Comparison of ENCODE assay signal across 8 cellular contexts in genomic region chr18:63320690-63321265, GRCh38. TPM values are rescaled to one million over a fixed set of nuclear protein-coding genes. Genes with fewer than 3 reads are reported as not detected.
A peak's percentile ranks its signal among the peaks of the same experiment; 100 is the strongest.
DNase-seq lines count a peak whose midpoint lies in the region; ATAC-seq, FAIRE-seq and TF ChIP-seq lines count a peak whose summit lies in the region.

No MANE protein-coding gene starts in this region.

- H2AFZ ChIP-seq in OCI-LY7 (ENCODE audit: low read length): peak overlapping the region; percentile 31; the same call in 1 of the 2 replicates

- H3K36me3 ChIP-seq in OCI-LY7 (ENCODE audit: insufficient read depth, low read length) (no peaks in the 10 kb centered on the region), heart right ventricle (no peaks in the 10 kb centered on the region)

- H3K4me1 ChIP-seq in OCI-LY7 (ENCODE audit: insufficient read depth, low read length, poor library complexity, severe bottlenecking): peaks cover 17% of the 10 kb centered on the region
- peaks cover 0 to 52% (median 28%) of the 10 kb centered on the region in 9 donors for H3K4me1 ChIP-seq in heart right ventricle

- H3K4me3 ChIP-seq in OCI-LY7 (ENCODE audit: low read depth, low read length, poor library complexity, severe bottlenecking): peak overlapping the region; percentile 56
- peak overlapping the region; percentile 28 to 91 (median 74) for H3K4me3 ChIP-seq in heart right ventricle

- DNase-seq in GM12892 (ENCODE audit: insufficient read length) (peak; percentile 19), OCI-LY7 (ENCODE audit: low spot score) (peak; percentile 33), heart right ventricle (peak; percentile 34), retina (peak; percentile 81), NCI-H1694 treated with DMSO at 0.1 percent for 48 hours (lab: John Stamatoyannopoulos, UW) (no peak)
- DNase-seq in activated naive CD4-positive, alpha-beta T cell treated with anti-CD3 and anti-CD28 coated beads, Interleukin-2, amount 10 ng/mL, durations not matched to agents 7 days and 5 days: peak; percentile 61

- peaks cover 21% of the 10 kb centered on the region for H3K4me1 Mint-ChIP-seq in activated naive CD4-positive, alpha-beta T cell treated with anti-CD3 and anti-CD28 coated beads, Interleukin-2, amount 10 ng/mL, durations not matched to agents 7 days and 5 days

- POLR2A ChIA-PET in OCI-LY7 (lab: Charles Lee): no interaction called here

- H3K9me3 ChIP-seq in OCI-LY7 (ENCODE audit: low read length): no peaks in the 10 kb centered on the region
- no peaks in the 10 kb centered on the region for H3K9me3 ChIP-seq in heart right ventricle

- BruUV-seq in OCI-LY7 (replicated peaks; lab: Mats Ljungman, UMichigan): no TSS peak

- H3K27ac ChIP-seq in OCI-LY7 (ENCODE audit: low read depth, low read length, poor library complexity, severe bottlenecking) (no peak overlapping the region), heart right ventricle (peak overlapping the region; percentile 34 to 89 (median 75))

- H3K9me3 Mint-ChIP-seq in activated naive CD4-positive, alpha-beta T cell treated with anti-CD3 and anti-CD28 coated beads, Interleukin-2, amount 10 ng/mL, durations not matched to agents 7 days and 5 days: no peaks in the 10 kb centered on the region

- no peaks in the 10 kb centered on the region for H3K79me2 ChIP-seq in OCI-LY7 (ENCODE audit: insufficient read depth, low read depth, low read length)

- H3K27me3 ChIP-seq in heart right ventricle: peaks cover 0 to 8% (median 0%) of the 10 kb centered on the region in 7 donors

- H3K27ac Mint-ChIP-seq in activated naive CD4-positive, alpha-beta T cell treated with anti-CD3 and anti-CD28 coated beads, Interleukin-2, amount 10 ng/mL, durations not matched to agents 7 days and 5 days: peak overlapping the region; percentile 89

- ATAC-seq in HG03039 (IDR thresholded peaks at IDR 0.05; ENCODE audit: unreplicated experiment): peak; percentile 4
- ATAC-seq in heart right ventricle: peak; percentile 8 to 55 (median 18)
- no peak for ATAC-seq in GM19455 (IDR thresholded peaks at IDR 0.05; ENCODE audit: unreplicated experiment)

- 30 to 31% methylated on average over 33 of the region's 33 CpGs for WGBS in heart right ventricle, 2 donors

- intact Hi-C loops in OCI-LY7 (cut with micrococcal nuclease; ENCODE audit: unreplicated experiment): loop anchor here (5.0 kb wide), 1 partner anchor 203 kb away; no protein-coding TSS in a partner anchor
- intact Hi-C loops in heart right ventricle (cut with DNase I): loop anchor here in 5 of 10 donors (5.0 kb wide), 3 partner anchors 188 to 303 kb away; no protein-coding TSS in a partner anchor

- CTCF ChIA-PET in OCI-LY7 (lab: Charles Lee; ENCODE audit: unreplicated experiment): no interaction called here
- CTCF ChIA-PET in activated naive CD4-positive, alpha-beta T cell treated with anti-CD3 and anti-CD28 coated beads, Interleukin-2, amount 10 ng/mL, durations not matched to agents 7 days and 5 days (lab: Charles Lee): interaction anchor here (3.4 to 7.3 kb wide), 2 partner anchors 118 to 304 kb away, joined by 24 to 92 read pairs; no protein-coding TSS in a partner anchor

- TF ChIP-seq POLR2A in GM12892 (IDR thresholded peaks at IDR 0.05; ENCODE audit: low read depth, low read length): peak; percentile 66; the same call in 1 of the 2 replicates

- H3K27me3 Mint-ChIP-seq in activated naive CD4-positive, alpha-beta T cell treated with anti-CD3 and anti-CD28 coated beads, Interleukin-2, amount 10 ng/mL, durations not matched to agents 7 days and 5 days: peaks cover 4% of the 10 kb centered on the region

- no peaks in the 10 kb centered on the region for H3K9me2 ChIP-seq in OCI-LY7 (ENCODE audit: insufficient read depth, low read length)

- peaks cover 30% of the 10 kb centered on the region for H3K36me3 Mint-ChIP-seq in activated naive CD4-positive, alpha-beta T cell treated with anti-CD3 and anti-CD28 coated beads, Interleukin-2, amount 10 ng/mL, durations not matched to agents 7 days and 5 days

- H3K4me3 Mint-ChIP-seq in activated naive CD4-positive, alpha-beta T cell treated with anti-CD3 and anti-CD28 coated beads, Interleukin-2, amount 10 ng/mL, durations not matched to agents 7 days and 5 days: peak overlapping the region; percentile 85

- TF ChIP-seq CTCF in OCI-LY7 (conservative IDR thresholded peaks at IDR 0.05; ENCODE audit: low read length) (no peak), heart right ventricle (IDR thresholded peaks at IDR 0.05) (no peak)

- no peaks in the 10 kb centered on the region for H4K20me1 ChIP-seq in OCI-LY7 (ENCODE audit: insufficient read depth, low read length)

- peak; percentile 62 for FAIRE-seq in GM12892 (lab: Jason Lieb, UNC)

- H3K4me2 ChIP-seq in OCI-LY7 (ENCODE audit: low read length): peak overlapping the region; percentile 67; the same call in 1 of the 2 replicates

RNA-seq across cellular contexts. Expression of gene BCL2, which starts 1.2 kb away (rescaled TPM):
- 47.4 TPM for polyA plus RNA-seq in GM12892 (2012; ENCODE audit: missing spikeins)
- total RNA-seq in OCI-LY7 (2014; rRNA removed; shearing (Covaris generic)): 1.4 and 1.9 TPM in 2 replicates
- 2.5 and 3.0 TPM in 2 replicates for total RNA-seq in OCI-LY7 (2022)
- 10 to 100 TPM in 4 of 10 donors, 1 to 10 TPM in 6; 5.2 to 23.1 (median 9.8) TPM for total RNA-seq in heart right ventricle
- 1 to 10 TPM; 1.5 to 3.2 TPM for polyA plus RNA-seq in heart right ventricle

RNA-seq across cellular contexts. Expression of gene KDSR, which starts 46.2 kb away (rescaled TPM):
- polyA plus RNA-seq in GM12892 (2012; ENCODE audit: missing spikeins): 17.8 TPM
- total RNA-seq in OCI-LY7 (2014; rRNA removed; shearing (Covaris generic)): 6.5 and 7.1 TPM in 2 replicates
- total RNA-seq in OCI-LY7 (2022) (13.4 and 14.6 TPM in 2 replicates), heart right ventricle (10 to 100 TPM; 28.6 to 41.6 (median 34.9) TPM)
- 10 to 100 TPM in 1 of 2 donors, 1 to 10 TPM in 1; 9.4 to 21.0 TPM for polyA plus RNA-seq in heart right ventricle
